In the genomic region with DNA sequence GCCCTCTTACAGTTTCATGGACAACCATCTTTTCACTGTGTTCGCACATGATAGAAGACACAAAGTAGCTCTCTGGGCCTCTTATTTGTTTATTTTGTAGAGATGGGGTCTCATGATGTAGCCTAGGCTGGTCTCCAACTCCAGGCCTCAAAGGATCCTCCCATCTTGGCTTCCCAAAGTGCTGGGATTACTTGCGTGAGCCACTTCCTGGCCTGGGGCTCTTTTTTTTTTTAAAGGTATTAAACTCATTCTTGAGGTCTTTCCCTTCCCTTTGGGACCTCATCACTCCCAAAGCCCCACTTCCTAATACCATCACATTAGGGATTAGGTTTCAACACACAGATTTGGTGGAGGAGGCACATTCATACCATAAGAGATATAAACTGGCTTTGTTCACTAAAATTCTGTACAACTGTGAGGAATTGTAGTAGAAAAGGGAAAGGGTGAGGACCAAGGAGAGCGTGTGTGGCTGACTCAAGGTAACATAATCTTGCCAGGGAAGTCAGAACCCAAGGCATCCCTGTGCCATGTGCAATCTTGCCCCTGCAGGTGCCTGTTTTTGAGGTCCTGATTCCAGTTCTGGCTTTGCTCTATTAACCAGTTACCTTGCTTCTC, we compare ENCODE assay signal across 19 cellular contexts. TPM values are rescaled to one million over a fixed set of nuclear protein-coding genes. Genes with fewer than 3 reads are reported as not detected.
A peak's percentile ranks its signal among the peaks of the same experiment; 100 is the strongest.
DNase-seq lines count a peak whose midpoint lies in the region; ATAC-seq and TF ChIP-seq lines count a peak whose summit lies in the region.
"Had no signal": no experiment of that assay in that cellular context is flagged by ENCODE, and none has a peak within 500 bp of the region (broad histone marks: within the 10 kb centered on the region; RNA-seq: fewer than 3 reads in every experiment).

No MANE protein-coding gene starts in this region.

- H3K27me3 ChIP-seq in BJ (ENCODE audit: control insufficient read depth, insufficient read depth, low read length), result no peaks in the 10 kb centered on the region
- no peaks in the 10 kb centered on the region for H3K27me3 ChIP-seq in naive thymus-derived CD4-positive, alpha-beta T cell (ENCODE audit: control insufficient read depth in 2 of 2, insufficient read depth in 2 of 2, low read length in 2 of 2)
- H3K27me3 ChIP-seq: sigmoid colon had no signal

- H3K4me1 ChIP-seq in naive thymus-derived CD4-positive, alpha-beta T cell (ENCODE audit: control insufficient read depth in 2 of 2, insufficient read depth in 2 of 2, low read length in 2 of 2), result peaks cover 5 to 12% of the 10 kb centered on the region in 2 donors

- no peaks in the 10 kb centered on the region; the same call in 1 of the 2 replicates for H3K36me3 ChIP-seq in BJ (ENCODE audit: control insufficient read depth, insufficient read depth, low read length)
- peaks cover 0 to 19% (median 0%) of the 10 kb centered on the region in 3 experiments for H3K36me3 ChIP-seq in naive thymus-derived CD4-positive, alpha-beta T cell (ENCODE audit: control insufficient read depth in 2 of 3, insufficient read depth in 3 of 3, low read length in 3 of 3)
- H3K36me3 ChIP-seq: sigmoid colon had no signal

- DNase-seq in BJ (ENCODE audit: low read depth) (peak; percentile 70), HFF-Myc (ENCODE audit: extremely low read depth, low read depth) (peak; percentile 56), putamen (ENCODE audit: low spot score) (no peak), COLO668 (lab: John Stamatoyannopoulos, UW; ENCODE audit: unreplicated experiment) (no peak)
- DNase-seq in naive thymus-derived CD4-positive, alpha-beta T cell, result no peak
- DNase-seq: amygdala; lower lobe of right lung; NCI-H187; NCI-H748 treated with DMSO at 0.1 percent for 48 hours; sigmoid colon; stimulated activated naive CD4-positive, alpha-beta T cell had no signal

- H3K9me3 Mint-ChIP-seq in brain, result no peaks in the 10 kb centered on the region
- no peaks in the 10 kb centered on the region for H3K9me3 Mint-ChIP-seq in naive thymus-derived CD4-positive, alpha-beta T cell
- H3K9me3 Mint-ChIP-seq: dendritic cell treated with granulocyte-macrophage colony-stimulating factor and Interleukin-4, amounts not matched to agents 40 ng/mL and 50 ng/mL, for 4 days; neural crest cell; T-helper 2 cell treated with Interferon-gamma antibody and Interleukin-4, amounts not matched to agents 5 μg/mL and 100 μg/mL, for 36 hours had no signal

- no peak overlapping the region for H3K4me3 Mint-ChIP-seq in brain
- H3K4me3 Mint-ChIP-seq in naive thymus-derived CD4-positive, alpha-beta T cell, result no peak overlapping the region
- H3K4me3 Mint-ChIP-seq: B cell; dendritic cell treated with granulocyte-macrophage colony-stimulating factor and Interleukin-4, amounts not matched to agents 40 ng/mL and 50 ng/mL, for 4 days; neural crest cell; T-helper 2 cell treated with Interferon-gamma antibody and Interleukin-4, amounts not matched to agents 5 μg/mL and 100 μg/mL, for 36 hours had no signal

- no peak for ATAC-seq in naive thymus-derived CD4-positive, alpha-beta T cell
- ATAC-seq in GM18520 (IDR thresholded peaks at IDR 0.05; ENCODE audit: unreplicated experiment), result no peak
- ATAC-seq in HG02884 (IDR thresholded peaks at IDR 0.05; ENCODE audit: unreplicated experiment), result no peak
- ATAC-seq: lower lobe of right lung had no signal

- H3K4me3 ChIP-seq in BJ (ENCODE audit: low read depth, low read length), result no peak overlapping the region
- H3K4me3 ChIP-seq in HFF-Myc (replicated peaks; ENCODE audit: low read depth, low read length), result no peak overlapping the region
- H3K4me3 ChIP-seq in naive thymus-derived CD4-positive, alpha-beta T cell (ENCODE audit: low read length), result no peak overlapping the region
- H3K4me3 ChIP-seq: lower lobe of right lung, sigmoid colon had no signal

- no peaks in the 10 kb centered on the region for H3K9me3 ChIP-seq in naive thymus-derived CD4-positive, alpha-beta T cell (ENCODE audit: control insufficient read depth in 2 of 3, low read length in 3 of 3)
- H3K9me3 ChIP-seq: lower lobe of right lung, sigmoid colon had no signal

- POLR2A ChIA-PET in BJ (lab: Charles Lee), result no interaction called here
- POLR2A ChIA-PET in naive thymus-derived CD4-positive, alpha-beta T cell (lab: Charles Lee), result no interaction called here

- CTCF ChIA-PET in BJ (lab: Yijun Ruan, JAX), result interaction anchor here (0.6 to 9.0 kb wide), 4 partner anchors 64 to 1081 kb away, joined by 3 to 117 read pairs (median 6); partner anchors contain the start of gene RALY
- CTCF ChIA-PET in naive thymus-derived CD4-positive, alpha-beta T cell (lab: Charles Lee), result interaction anchor here (0.6 kb wide), 1 partner anchor 726 kb away, joined by 3 read pairs; no protein-coding TSS in a partner anchor

- intact Hi-C loops in naive thymus-derived CD4-positive, alpha-beta T cell (cut with micrococcal nuclease), result loop anchor here (5.0 kb wide), 2 partner anchors 149 to 399 kb away; partner anchors contain the start of gene ACTL10 (in 1 of the 2)

- TF ChIP-seq CTCF in BJ (IDR thresholded peaks at IDR 0.05; ENCODE audit: insufficient read depth, low read depth, low read length), result no peak
- TF ChIP-seq CTCF in HFF-Myc (IDR thresholded peaks at IDR 0.05; ENCODE audit: low read depth, low read length, missing control alignments), result no peak
- TF ChIP-seq CTCF in brain (conservative IDR thresholded peaks at IDR 0.05), result no peak

- H3K27ac Mint-ChIP-seq in brain, result peak overlapping the region in 3 of 5 experiments; percentile 50 to 66 (median 52)
- peak overlapping the region in 5 of 9 donors; percentile 32 to 64 (median 41) for H3K27ac Mint-ChIP-seq in naive thymus-derived CD4-positive, alpha-beta T cell
- H3K27ac Mint-ChIP-seq: dendritic cell treated with granulocyte-macrophage colony-stimulating factor and Interleukin-4, amounts not matched to agents 40 ng/mL and 50 ng/mL, for 4 days; T-helper 2 cell treated with Interferon-gamma antibody and Interleukin-4, amounts not matched to agents 5 μg/mL and 100 μg/mL, for 36 hours had no signal

- H3K27me3 Mint-ChIP-seq in brain, result no peaks in the 10 kb centered on the region
- no peaks in the 10 kb centered on the region for H3K27me3 Mint-ChIP-seq in naive thymus-derived CD4-positive, alpha-beta T cell
- H3K27me3 Mint-ChIP-seq: B cell; dendritic cell treated with granulocyte-macrophage colony-stimulating factor and Interleukin-4, amounts not matched to agents 40 ng/mL and 50 ng/mL, for 4 days had no signal

- peaks cover 61% of the 10 kb centered on the region for H3K4me1 Mint-ChIP-seq in brain
- H3K4me1 Mint-ChIP-seq in naive thymus-derived CD4-positive, alpha-beta T cell, result peaks cover 35 to 80% (median 64%) of the 10 kb centered on the region in 7 donors

- H3K27ac ChIP-seq in naive thymus-derived CD4-positive, alpha-beta T cell (ENCODE audit: low read depth, low read length), result no peak overlapping the region
- H3K27ac ChIP-seq: HL-60, sigmoid colon had no signal

- H3K36me3 Mint-ChIP-seq in brain, result peaks cover 5% of the 10 kb centered on the region
- H3K36me3 Mint-ChIP-seq in naive thymus-derived CD4-positive, alpha-beta T cell, result peaks cover 0 to 4% (median 3%) of the 10 kb centered on the region in 5 donors

RNA-seq across cellular contexts. Expression of gene EIF2S2, which starts 45.5 kb away (rescaled TPM):
- 78.6 and 135 TPM in 2 replicates for polyA plus RNA-seq in BJ (2011; rRNA removed)
- polyA minus RNA-seq in BJ (2011; rRNA and poly(A)+ RNA removed), result 19.2 and 21.1 TPM in 2 replicates
- 56.2 TPM for polyA plus RNA-seq in brain (ENCODE audit: insufficient read depth, low read depth, low replicate concordance)
- 10 to 100 TPM; 16.8 to 68.4 (median 48.6) TPM for total RNA-seq in naive thymus-derived CD4-positive, alpha-beta T cell
- polyA plus RNA-seq in naive thymus-derived CD4-positive, alpha-beta T cell, result 10 to 100 TPM; 20.2 to 21.2 TPM

Comparison
In these comparisons a context has a peak if more than half of its experiments do, and no peak if none do; other contexts are left out.
1. DNase-seq: peak in BJ (single experiment) and HFF-Myc (single experiment); none in naive thymus-derived CD4-positive, alpha-beta T cell (0 of 9), putamen (single experiment) and COLO668 (single experiment).